ENCODE assay signal across 21 cellular contexts in genomic region chr1:246265481-246265880, GRCh38.
DNase-seq lines count a peak whose midpoint lies in the region; ATAC-seq and TF ChIP-seq lines count a peak whose summit lies in the region.
"Had no signal": no experiment of that assay in that cellular context is flagged by ENCODE, and none has a peak within 500 bp of the region (broad histone marks: within the 10 kb centered on the region; RNA-seq: fewer than 3 reads in every experiment).

No MANE protein-coding gene starts in this region.

- H3K27ac Mint-ChIP-seq in nephron progenitor cell, result peak overlapping the region; percentile 6
- no peak overlapping the region for H3K27ac Mint-ChIP-seq in naive thymus-derived CD8-positive, alpha-beta T cell
- H3K27ac Mint-ChIP-seq: B cell, CD14-positive monocyte, GM23338 had no signal

- peaks cover 6% of the 10 kb centered on the region for H3K27me3 Mint-ChIP-seq in nephron progenitor cell (ENCODE audit: low read depth, poor library complexity)
- no peaks in the 10 kb centered on the region for H3K27me3 Mint-ChIP-seq in naive thymus-derived CD8-positive, alpha-beta T cell
- H3K27me3 Mint-ChIP-seq: B cell, IgD-negative memory B cell had no signal

- intact Hi-C loops in testis (cut with DNase I; ENCODE audit: low total_unique reads), result no loop called here

- POLR2A ChIA-PET in naive thymus-derived CD8-positive, alpha-beta T cell (lab: Charles Lee), result no interaction called here

- H3K36me3 Mint-ChIP-seq in nephron progenitor cell (ENCODE audit: low read depth), result peaks cover 5% of the 10 kb centered on the region
- peaks cover 25 to 61% (median 29%) of the 10 kb centered on the region in 3 donors for H3K36me3 Mint-ChIP-seq in naive thymus-derived CD8-positive, alpha-beta T cell
- H3K36me3 Mint-ChIP-seq: CD14-positive monocyte had no signal

- H3K36me3 ChIP-seq in testis (ENCODE audit: low read depth, missing control alignments), result no peaks in the 10 kb centered on the region

- H3K4me1 ChIP-seq in testis, result no peaks in the 10 kb centered on the region

- TF ChIP-seq CTCF in nephron progenitor cell (IDR thresholded peaks at IDR 0.05), result no peak
- no peak for TF ChIP-seq CTCF in testis (IDR thresholded peaks at IDR 0.05)

- no peaks in the 10 kb centered on the region for H3K9me3 ChIP-seq in testis

- H3K4me1 Mint-ChIP-seq in nephron progenitor cell, result peaks cover 7% of the 10 kb centered on the region
- no peaks in the 10 kb centered on the region for H3K4me1 Mint-ChIP-seq in naive thymus-derived CD8-positive, alpha-beta T cell
- H3K4me1 Mint-ChIP-seq: B cell, CD14-positive monocyte, IgD-negative memory B cell had no signal

- no peak overlapping the region for H3K4me3 ChIP-seq in testis
- H3K4me3 ChIP-seq: GM12878, GM23338 had no signal

- DNase-seq in AG08395 (ENCODE audit: low spot score), result peak; percentile 2
- peak; percentile 50 for DNase-seq in GM04504 (ENCODE audit: low read depth)
- peak; percentile 23 for DNase-seq in epidermal melanocyte (ENCODE audit: insufficient read length, low spot score)
- DNase-seq in nephron progenitor cell, result no peak
- DNase-seq in testis, result no peak
- no peak for DNase-seq in naive thymus-derived CD8-positive, alpha-beta T cell
- DNase-seq in activated CD4-positive, CD25-positive, alpha-beta regulatory T cell (lab: John Stamatoyannopoulos, UW), result no peak
- DNase-seq: 8988T, GF-D8, HCEC 1CT, NCI-H1105 treated with DMSO at 0.1 percent for 48 hours, NCI-H2029 treated with DMSO at 0.1 percent for 48 hours, NCI-H226, NCI-H524, NCI-H82 had no signal

- 89 to 93% methylated on average over 2 of the region's 2 CpGs for WGBS in testis, 2 donors

- H3K27ac ChIP-seq in testis, result no peak overlapping the region

- no peaks in the 10 kb centered on the region for H3K27me3 ChIP-seq in testis

- no peak for ATAC-seq in naive thymus-derived CD8-positive, alpha-beta T cell
- ATAC-seq: GM12878, GM23338, Panc1 had no signal

- no peak for TF ChIP-seq POLR2A in testis (IDR thresholded peaks at IDR 0.05)

- peaks cover 4% of the 10 kb centered on the region for H3K9me3 Mint-ChIP-seq in nephron progenitor cell
- peaks cover 0 to 18% (median 10%) of the 10 kb centered on the region in 9 donors for H3K9me3 Mint-ChIP-seq in naive thymus-derived CD8-positive, alpha-beta T cell
- H3K9me3 Mint-ChIP-seq: GM23338 had no signal

- H3K4me3 Mint-ChIP-seq in nephron progenitor cell, result no peak overlapping the region
- no peak overlapping the region for H3K4me3 Mint-ChIP-seq in naive thymus-derived CD8-positive, alpha-beta T cell
- H3K4me3 Mint-ChIP-seq: B cell, CD14-positive monocyte, GM23338, IgD-negative memory B cell had no signal

Comparison
In these comparisons a context has a peak if more than half of its experiments do, and no peak if none do; other contexts are left out.
1. DNase-seq: peak in AG08395 (single experiment), GM04504 (single experiment) and epidermal melanocyte (single experiment); none in nephron progenitor cell (single experiment), testis (single experiment), naive thymus-derived CD8-positive, alpha-beta T cell (0 of 10) and activated CD4-positive, CD25-positive, alpha-beta regulatory T cell (0 of 4).